In genomic region chr17:20975566-20975965, GRCh38 we compare ENCODE assay signal across 18 cellular contexts.
DNase-seq lines count a peak whose midpoint lies in the region; ATAC-seq, FAIRE-seq and TF ChIP-seq lines count a peak whose summit lies in the region.
"Had no signal": no experiment of that assay in that cellular context is flagged by ENCODE, and none has a peak within 500 bp of the region (broad histone marks: within the 10 kb centered on the region; RNA-seq: fewer than 3 reads in every experiment).

No MANE protein-coding gene starts in this region.

- TF ChIP-seq CTCF in AG10803 (conservative IDR thresholded peaks at IDR 0.05; ENCODE audit: low read length) (no peak), K562 (IDR thresholded peaks at IDR 0.05 in 2 of 3, conservative IDR thresholded peaks at IDR 0.05 in 1 of 3; ENCODE audit: insufficient read depth in 2 of 3, low read depth in 1 of 3, low read length in 3 of 3) (no peak), coronary artery (IDR thresholded peaks at IDR 0.05) (no peak)

- TF ChIP-seq RAD21 in K562 (CRISPR knock-in tag; conservative IDR thresholded peaks at IDR 0.05 in 1 of 2, IDR thresholded peaks at IDR 0.05 in 1 of 2): no peak

- H3K36me3 ChIP-seq in K562 (ENCODE audit: control insufficient read depth, insufficient read depth, low read length): peaks cover 11% of the 10 kb centered on the region; the same call in 1 of the 3 replicates
- H3K36me3 ChIP-seq: Peyer's patch had no signal

- no peak for FAIRE-seq in K562 (lab: Jason Lieb, UNC)
- FAIRE-seq: GM12891, H1 had no signal

- POLR2A ChIA-PET in K562 (lab: Yijun Ruan, JAX): no interaction called here

- CTCF ChIA-PET in K562 (lab: Yijun Ruan, JAX; ENCODE audit: low intra/inter-chr PET ratio): no interaction called here

- no peaks in the 10 kb centered on the region for H3K79me2 ChIP-seq in K562 (ENCODE audit: control insufficient read depth, insufficient read depth, low read length)

- 14% methylated on average over 1 of the region's 1 CpG for WGBS in K562 (ENCODE audit: insufficient coverage, low coverage, missing lambda C conversion rate)

- peak; percentile 10 for DNase-seq in AG10803 (ENCODE audit: low read depth)
- DNase-seq in HCEC 1CT: peak; percentile 44
- no peak for DNase-seq in K562 (ENCODE audit: extremely low read depth in 1 of 4, low spot score in 3 of 4)
- peak; percentile 32 for DNase-seq in kidney tubule cell (ENCODE audit: low spot score)
- DNase-seq in coronary artery (ENCODE audit: low spot score): no peak
- DNase-seq in activated gamma-delta T cell (lab: John Stamatoyannopoulos, UW): no peak
- DNase-seq: DMS 273 treated with DMSO at 0.1 percent for 48 hours, EL, Kasumi-1, NCI-H1105, NCI-H1694 treated with DMSO at 0.1 percent for 48 hours, Peyer's patch, T-cell had no signal

- TF ChIP-seq POLR2A in K562 (conservative IDR thresholded peaks at IDR 0.05): no peak

- H3K4me2 ChIP-seq in K562 (ENCODE audit: insufficient read depth, low read length): no peak overlapping the region

- peaks cover 0 to 11% of the 10 kb centered on the region in 2 experiments; a peak in 3 of 5 replicates for H3K4me1 ChIP-seq in K562 (replicated peaks in 1 of 2; ENCODE audit: control insufficient read depth in 2 of 2, insufficient read depth in 2 of 2, low read length in 2 of 2)
- H3K4me1 ChIP-seq: Peyer's patch had no signal

- no peak overlapping the region for H3K27ac ChIP-seq in K562 (ENCODE audit: extremely low read depth, low read depth, low read length)
- no peak overlapping the region for H3K27ac ChIP-seq in coronary artery
- H3K27ac ChIP-seq: HL-60, Peyer's patch had no signal

- H2AFZ ChIP-seq in K562 (ENCODE audit: low read depth, low read length): no peak overlapping the region

- no peak for TF ChIP-seq EP300 in K562 (IDR thresholded peaks at IDR 0.05; ENCODE audit: low read length)

- H3K27me3 ChIP-seq in K562 (ENCODE audit: control insufficient read depth in 2 of 2, insufficient read depth in 2 of 2, low read length in 2 of 2): no peaks in the 10 kb centered on the region
- H3K27me3 ChIP-seq: Peyer's patch had no signal

- intact Hi-C loops in K562 (cut with micrococcal nuclease): no loop called here

- no TSS peak for BruUV-seq in K562 (replicated peaks; lab: Mats Ljungman, UMichigan)

- H3K4me3 ChIP-seq in AG10803 (ENCODE audit: low read length) (no peak overlapping the region), K562 (no peak overlapping the region), coronary artery (no peak overlapping the region)
- H3K4me3 ChIP-seq: Peyer's patch had no signal

- ATAC-seq in K562 (no peak), HG03521 (IDR thresholded peaks at IDR 0.05; ENCODE audit: unreplicated experiment) (no peak)
- ATAC-seq: Right ventricle myocardium inferior, T-cell had no signal

- in situ Hi-C loops in K562 (cut with MboI): no loop called here

- H4K20me1 ChIP-seq in K562 (replicated peaks; ENCODE audit: control insufficient read depth, insufficient read depth, low read length): no peaks in the 10 kb centered on the region

- H3K9me3 ChIP-seq in K562 (replicated peaks; ENCODE audit: control insufficient read depth, insufficient read depth, low read depth, low read length): no peaks in the 10 kb centered on the region
- H3K9me3 ChIP-seq: Peyer's patch had no signal

- no peak overlapping the region for H3K9ac ChIP-seq in K562 (ENCODE audit: insufficient read depth in 1 of 2, low read depth in 2 of 2, low read length in 2 of 2)

- H3K9me1 ChIP-seq in K562 (ENCODE audit: control insufficient read depth, insufficient read depth, low read length): no peaks in the 10 kb centered on the region

TF ChIP-seq in K562, 482 proteins besides CTCF, POLR2A, EP300 and RAD21:
- TF ChIP-seq RBM25 (IDR thresholded peaks at IDR 0.05; ENCODE audit: low read depth, low read length, severe bottlenecking) (peak; percentile 44), NELFE (IDR thresholded peaks at IDR 0.05; ENCODE audit: insufficient read depth, insufficient read length) (no peak)

Comparison
In these comparisons a context has a peak if more than half of its experiments do, and no peak if none do; other contexts are left out.
1. DNase-seq: peak in AG10803 (single experiment), HCEC 1CT (single experiment) and kidney tubule cell (single experiment); none in K562 (0 of 4), coronary artery (single experiment) and activated gamma-delta T cell (single experiment).